8 cellular contexts compared by ENCODE assay signal in genomic region chrX:45806410-45807121, GRCh38.
DNase-seq lines count a peak whose midpoint lies in the region; ATAC-seq and TF ChIP-seq lines count a peak whose summit lies in the region.

No MANE protein-coding gene starts in this region.

- DNase-seq in activated CD8-positive, alpha-beta memory T cell treated with anti-CD3 and anti-CD28 coated beads for 24 hours = peak; percentile 63
- DNase-seq in activated CD8-positive, alpha-beta memory T cell treated with anti-CD3 and anti-CD28 coated beads, Interleukin-2, amount 50 U/mL, for 4 hours = no peak
- DNase-seq in activated CD4-positive, alpha-beta T cell treated with anti-CD3 and anti-CD28 coated beads, Interleukin-2, amount 50 U/mL, for 1 hour = peak; percentile 16
- DNase-seq in fibroblast of the aortic adventitia (ENCODE audit: low read depth) (peak; percentile 93), smooth muscle cell (lab: John Stamatoyannopoulos, UW; ENCODE audit: unreplicated experiment) (no peak), C1 segment of cervical spinal cord (lab: John Stamatoyannopoulos, UW) (no peak), NCI-H345 treated with DMSO at 0.1 percent for 48 hours (lab: John Stamatoyannopoulos, UW; ENCODE audit: unreplicated experiment) (no peak)

- peak; percentile 84 for ATAC-seq in HG03175 (IDR thresholded peaks at IDR 0.05; ENCODE audit: unreplicated experiment)

- no peaks in the 10 kb centered on the region for H3K27me3 ChIP-seq in smooth muscle cell (ENCODE audit: low read depth)

- no peaks in the 10 kb centered on the region for H4K20me1 ChIP-seq in smooth muscle cell (ENCODE audit: low read depth)

- H3K9me3 ChIP-seq in smooth muscle cell (replicated peaks; ENCODE audit: low read depth) = no peaks in the 10 kb centered on the region

- WGBS in smooth muscle cell (ENCODE audit: low lambda C conversion rate) = 32% methylated on average over 10 of the region's 10 CpGs

- H3K9ac ChIP-seq in smooth muscle cell (ENCODE audit: low read depth) = peak overlapping the region; percentile 69

- no peak for TF ChIP-seq CTCF in fibroblast of the aortic adventitia (IDR thresholded peaks at IDR 0.05; ENCODE audit: insufficient read depth, low read length)
- TF ChIP-seq CTCF in smooth muscle cell (IDR thresholded peaks at IDR 0.05; ENCODE audit: borderline replicate concordance, insufficient read depth, poor library complexity, severe bottlenecking) = no peak

- peaks cover 18% of the 10 kb centered on the region for H3F3A ChIP-seq in smooth muscle cell (ENCODE audit: low read depth)

- H3K4me3 ChIP-seq in fibroblast of the aortic adventitia (ENCODE audit: low read depth, low read length) = peak overlapping the region; percentile 62
- peak overlapping the region; percentile 18 for H3K4me3 ChIP-seq in smooth muscle cell

- H3K27ac ChIP-seq in smooth muscle cell (ENCODE audit: low read depth) = peak overlapping the region; percentile 98

- peaks cover 25% of the 10 kb centered on the region for H3K79me2 ChIP-seq in smooth muscle cell (ENCODE audit: low read depth)

- H3K36me3 ChIP-seq in smooth muscle cell (ENCODE audit: low read depth) = no peaks in the 10 kb centered on the region

- no peak overlapping the region for H2AFZ ChIP-seq in smooth muscle cell (ENCODE audit: low read depth)

- H3K4me1 ChIP-seq in smooth muscle cell (ENCODE audit: low read depth) = peaks cover 29% of the 10 kb centered on the region

- peak overlapping the region; percentile 72 for H3K4me2 ChIP-seq in smooth muscle cell

Comparison
In these comparisons a context has a peak if more than half of its experiments do, and no peak if none do; other contexts are left out.
1. DNase-seq: peak in activated CD8-positive, alpha-beta memory T cell treated with anti-CD3 and anti-CD28 coated beads for 24 hours (single experiment), activated CD4-positive, alpha-beta T cell treated with anti-CD3 and anti-CD28 coated beads, Interleukin-2, amount 50 U/mL, for 1 hour (single experiment) and fibroblast of the aortic adventitia (single experiment); none in activated CD8-positive, alpha-beta memory T cell treated with anti-CD3 and anti-CD28 coated beads, Interleukin-2, amount 50 U/mL, for 4 hours (single experiment), smooth muscle cell (single experiment), C1 segment of cervical spinal cord (0 of 14) and NCI-H345 treated with DMSO at 0.1 percent for 48 hours (single experiment).